8 cellular contexts compared by ENCODE assay signal in the genomic region with DNA sequence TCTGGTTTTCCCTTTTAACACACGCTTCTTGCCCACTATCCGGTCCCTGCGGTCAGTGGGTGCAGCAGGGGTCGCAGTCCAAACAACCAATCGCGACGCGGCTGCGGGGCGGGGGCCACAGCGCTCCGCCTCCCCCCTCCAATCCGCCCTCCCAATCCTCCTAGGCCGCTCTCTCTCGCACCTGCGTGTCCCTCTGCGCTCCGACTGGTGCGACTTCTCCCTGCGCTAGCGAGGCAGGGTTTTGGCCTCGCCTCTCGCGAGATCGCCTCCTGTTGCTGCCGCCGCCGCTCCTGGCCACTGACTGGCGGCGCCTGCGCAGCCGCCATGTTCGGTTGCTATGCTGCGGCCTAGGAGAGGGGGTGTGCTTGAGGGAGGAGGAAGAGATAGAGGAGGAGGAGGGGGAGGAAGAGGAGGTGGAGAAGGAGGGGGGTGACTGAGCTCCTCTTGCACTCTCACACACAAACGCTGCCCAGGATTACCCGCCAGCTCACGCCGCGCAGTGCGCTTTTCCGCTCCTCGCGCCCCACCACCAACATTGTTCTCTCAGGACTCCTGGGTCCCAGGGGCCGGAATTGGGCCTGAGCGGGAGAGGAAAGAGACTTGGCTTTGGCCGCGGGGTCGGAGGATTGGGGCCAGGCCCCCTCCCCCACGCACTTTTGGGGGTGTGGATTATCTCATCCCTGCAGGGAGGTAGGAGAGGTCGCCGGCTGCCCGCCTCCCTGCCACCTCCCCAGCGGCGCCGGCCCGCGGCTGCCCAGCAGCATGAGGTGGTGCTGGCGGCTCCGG. TPM values are rescaled to one million over a fixed set of nuclear protein-coding genes. Genes with fewer than 3 reads are reported as not detected.
DNase-seq lines count a peak whose midpoint lies in the region; ATAC-seq, FAIRE-seq and TF ChIP-seq lines count a peak whose summit lies in the region.

A gene with protein sequence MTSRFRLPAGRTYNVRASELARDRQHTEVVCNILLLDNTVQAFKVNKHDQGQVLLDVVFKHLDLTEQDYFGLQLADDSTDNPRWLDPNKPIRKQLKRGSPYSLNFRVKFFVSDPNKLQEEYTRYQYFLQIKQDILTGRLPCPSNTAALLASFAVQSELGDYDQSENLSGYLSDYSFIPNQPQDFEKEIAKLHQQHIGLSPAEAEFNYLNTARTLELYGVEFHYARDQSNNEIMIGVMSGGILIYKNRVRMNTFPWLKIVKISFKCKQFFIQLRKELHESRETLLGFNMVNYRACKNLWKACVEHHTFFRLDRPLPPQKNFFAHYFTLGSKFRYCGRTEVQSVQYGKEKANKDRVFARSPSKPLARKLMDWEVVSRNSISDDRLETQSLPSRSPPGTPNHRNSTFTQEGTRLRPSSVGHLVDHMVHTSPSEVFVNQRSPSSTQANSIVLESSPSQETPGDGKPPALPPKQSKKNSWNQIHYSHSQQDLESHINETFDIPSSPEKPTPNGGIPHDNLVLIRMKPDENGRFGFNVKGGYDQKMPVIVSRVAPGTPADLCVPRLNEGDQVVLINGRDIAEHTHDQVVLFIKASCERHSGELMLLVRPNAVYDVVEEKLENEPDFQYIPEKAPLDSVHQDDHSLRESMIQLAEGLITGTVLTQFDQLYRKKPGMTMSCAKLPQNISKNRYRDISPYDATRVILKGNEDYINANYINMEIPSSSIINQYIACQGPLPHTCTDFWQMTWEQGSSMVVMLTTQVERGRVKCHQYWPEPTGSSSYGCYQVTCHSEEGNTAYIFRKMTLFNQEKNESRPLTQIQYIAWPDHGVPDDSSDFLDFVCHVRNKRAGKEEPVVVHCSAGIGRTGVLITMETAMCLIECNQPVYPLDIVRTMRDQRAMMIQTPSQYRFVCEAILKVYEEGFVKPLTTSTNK (plus strand): TSS at position 472 of the 786 bp plus-strand sequence. CDS start 49,932 bp downstream, outside the sequence.

- H3K27ac ChIP-seq in iPS-20b (ENCODE audit: low read length), result peak within 1 kb of the TSS; percentile 50
- H3K27ac ChIP-seq in skin epidermis, result peak within 1 kb of the TSS; percentile 80 to 97 (median 89)

- no peaks in the 10 kb centered on the region for H3K9me3 ChIP-seq in iPS-20b (ENCODE audit: insufficient read depth, low read depth, low read length)

- no peak for FAIRE-seq in bronchial epithelial cell (lab: Jason Lieb, UNC)

- H3K36me3 ChIP-seq in bronchial epithelial cell (ENCODE audit: control insufficient read depth, insufficient read depth, low read length) (no peaks in the 10 kb centered on the region), iPS-20b (ENCODE audit: insufficient read depth, low read depth, low read length) (no peaks in the 10 kb centered on the region)

- CTCF ChIA-PET in AG04449 (lab: Yijun Ruan, JAX), result interaction anchor here (1.3 kb wide), 1 partner anchor 10 kb away, joined by 3 read pairs; no protein-coding TSS in a partner anchor

- H3K27me3 ChIP-seq in bronchial epithelial cell (ENCODE audit: control insufficient read depth, insufficient read depth, low read length) (no peaks in the 10 kb centered on the region), iPS-20b (ENCODE audit: insufficient read depth, low read length) (no peaks in the 10 kb centered on the region)

- H3K9ac ChIP-seq in iPS-20b (ENCODE audit: low read depth, low read length), result peak within 1 kb of the TSS; percentile 93

- no peak for TF ChIP-seq CTCF in AG04449 (IDR thresholded peaks at IDR 0.05; ENCODE audit: insufficient read depth, low read length, missing control alignments)
- no peak for TF ChIP-seq CTCF in WI38 (IDR thresholded peaks at IDR 0.05; ENCODE audit: low read depth, low read length)
- no peak for TF ChIP-seq CTCF in bronchial epithelial cell (IDR thresholded peaks at IDR 0.05; ENCODE audit: insufficient read depth, low read length, severe bottlenecking)

- POLR2A ChIA-PET in AG04449 (lab: Yijun Ruan, JAX), result interaction anchor here (1.0 kb wide), 1 partner anchor 9 kb away, joined by 4 read pairs; no protein-coding TSS in a partner anchor

- ATAC-seq in GM18907 (IDR thresholded peaks at IDR 0.05; ENCODE audit: unreplicated experiment), result peak; percentile 95
- peak; percentile 90 for ATAC-seq in HG03159 (IDR thresholded peaks at IDR 0.05; ENCODE audit: unreplicated experiment)

- H3K4me3 ChIP-seq in AG04449 (ENCODE audit: low read depth, low read length), result peak within 1 kb of the TSS; percentile 85
- H3K4me3 ChIP-seq in WI38 (ENCODE audit: low read depth, low read length), result peak within 1 kb of the TSS; percentile 85
- peak within 1 kb of the TSS; percentile 88 for H3K4me3 ChIP-seq in bronchial epithelial cell (ENCODE audit: low read depth, low read length)
- H3K4me3 ChIP-seq in iPS-20b (ENCODE audit: low read length), result peak within 1 kb of the TSS; percentile 94
- peak within 1 kb of the TSS; percentile 79 to 97 (median 85) for H3K4me3 ChIP-seq in skin epidermis

- H3K4me1 ChIP-seq in iPS-20b (ENCODE audit: insufficient read depth, low read length), result peaks cover 12% of the 10 kb centered on the region; the same call in 1 of the 2 replicates

- DNase-seq in AG04449 (ENCODE audit: low read depth, low spot score), result peak; percentile 88
- peak; percentile 98 for DNase-seq in NCI-H2227 treated with DMSO at 0.1 percent for 48 hours (lab: John Stamatoyannopoulos, UW)
- DNase-seq in bronchial epithelial cell (ENCODE audit: low read depth), result peak; percentile 96

RNA-seq across cellular contexts. Expression of the gene that starts here (rescaled TPM):
- 20.5 and 34.2 TPM in 2 replicates for total RNA-seq in bronchial epithelial cell

Comparison
In these comparisons a context has a peak if more than half of its experiments do, and no peak if none do; other contexts are left out.
1. Peak in every context shown above with its lines: DNase-seq, ATAC-seq, H3K4me3 ChIP-seq and H3K27ac ChIP-seq.